9 cellular contexts compared by ENCODE assay signal in genomic region chr14:32201816-32202467, GRCh38. TPM values are rescaled to one million over a fixed set of nuclear protein-coding genes. Genes with fewer than 3 reads are reported as not detected.
DNase-seq lines count a peak whose midpoint lies in the region; ATAC-seq and TF ChIP-seq lines count a peak whose summit lies in the region.
"Had no signal": no experiment of that assay in that cellular context is flagged by ENCODE, and none has a peak within 500 bp of the region (broad histone marks: within the 10 kb centered on the region; RNA-seq: fewer than 3 reads in every experiment).

Gene RNU6-7, plus strand, starts transcription at chr14:32202045.

- peak within 1 kb of the TSS; percentile 40 for H3K4me3 ChIP-seq in GM12875 (ENCODE audit: low read depth, low read length)
- H3K4me3 ChIP-seq in fibroblast of the aortic adventitia (ENCODE audit: low read depth, low read length), result peak within 1 kb of the TSS; percentile 66

- ATAC-seq in GM18502 (IDR thresholded peaks at IDR 0.05; ENCODE audit: poor library complexity, unreplicated experiment), result no peak

- DNase-seq in NCI-H2227 (lab: John Stamatoyannopoulos, UW; ENCODE audit: unreplicated experiment), result peak; percentile 79
- DNase-seq in activated T-cell treated with anti-CD3 and anti-CD28 coated beads, Interleukin-2, amount 50 U/mL, for 48 hours, result peak; percentile 64 to 68
- DNase-seq in fibroblast of the aortic adventitia (ENCODE audit: low read depth), result peak; percentile 28
- no peak for DNase-seq in osteocyte (ENCODE audit: extremely low spot score, unreplicated experiment)
- DNase-seq in COR-L47 (lab: John Stamatoyannopoulos, UW), result no peak
- no peak for DNase-seq in GM20000 (ENCODE audit: low spot score)

- peaks cover 20% of the 10 kb centered on the region for H3K27me3 Mint-ChIP-seq in osteocyte (ENCODE audit: unreplicated experiment)

- peaks cover 27% of the 10 kb centered on the region for H3K4me1 Mint-ChIP-seq in osteocyte (ENCODE audit: unreplicated experiment)

- TF ChIP-seq CTCF in GM12875 (IDR thresholded peaks at IDR 0.05; ENCODE audit: borderline replicate concordance, insufficient read depth, low read depth, low read length) (no peak), fibroblast of the aortic adventitia (IDR thresholded peaks at IDR 0.05; ENCODE audit: insufficient read depth, low read length) (no peak), osteocyte (IDR thresholded peaks at IDR 0.05) (no peak), GM20000 (IDR thresholded peaks at IDR 0.05; ENCODE audit: extremely low read depth, missing control alignments) (no peak)

- H3K27ac Mint-ChIP-seq in osteocyte (ENCODE audit: unreplicated experiment), result peak within 1 kb of the TSS; percentile 99

- peak within 1 kb of the TSS; percentile 88 for H3K4me3 Mint-ChIP-seq in osteocyte (ENCODE audit: unreplicated experiment)

- H3K9me3 Mint-ChIP-seq in osteocyte (ENCODE audit: unreplicated experiment), result no peaks in the 10 kb centered on the region

- no peaks in the 10 kb centered on the region for H3K36me3 Mint-ChIP-seq in osteocyte (ENCODE audit: unreplicated experiment)

RNA-seq across cellular contexts. Expression of gene RNU6-7, which starts in this region (rescaled TPM):
- total RNA-seq in fibroblast of the aortic adventitia (ENCODE audit: low replicate concordance) (not detected in 2 replicates), osteocyte (not detected in 2 replicates)
- total RNA-seq: activated CD8-positive, alpha-beta memory T cell treated with anti-CD3 and anti-CD28 coated beads for 36 hours had no signal

Comparison
In these comparisons a context has a peak if more than half of its experiments do, and no peak if none do; other contexts are left out.
1. Peak in DNase-seq and H3K4me3 ChIP-seq in fibroblast of the aortic adventitia; RNA of the gene not detected or under 1 TPM.
2. DNase-seq: peak in NCI-H2227 (single experiment) and activated T-cell treated with anti-CD3 and anti-CD28 coated beads, Interleukin-2, amount 50 U/mL, for 48 hours (2 of 2); none in osteocyte (single experiment), COR-L47 (single experiment) and GM20000 (single experiment).